In genomic region chr13:102708211-102708610, GRCh38 we compare ENCODE assay signal across 15 cellular contexts. TPM values are rescaled to one million over a fixed set of nuclear protein-coding genes. Genes with fewer than 3 reads are reported as not detected.
DNase-seq lines count a peak whose midpoint lies in the region; TF ChIP-seq lines count a peak whose summit lies in the region.
"Had no signal": no experiment of that assay in that cellular context is flagged by ENCODE, and none has a peak within 500 bp of the region (broad histone marks: within the 10 kb centered on the region; RNA-seq: fewer than 3 reads in every experiment).

No MANE protein-coding gene starts in this region.

- H3K9me3 ChIP-seq in GM23248 (ENCODE audit: low read depth) (no peaks in the 10 kb centered on the region), mesenchymal stem cell (ENCODE audit: control insufficient read depth, low read length) (no peaks in the 10 kb centered on the region), trophoblast cell (ENCODE audit: insufficient read depth, low read depth, low read length) (no peaks in the 10 kb centered on the region), Peyer's patch (peaks cover 0 to 4% (median 0%) of the 10 kb centered on the region in 4 donors), neuronal stem cell (replicated peaks in 1 of 2; ENCODE audit: control insufficient read depth in 2 of 2, insufficient read depth in 1 of 2, low read depth in 1 of 2, low read length in 2 of 2) (peaks cover 0 to 5% of the 10 kb centered on the region in 2 donors)
- H3K9me3 ChIP-seq: BE2C had no signal

- TF ChIP-seq CTCF in VCaP (conservative IDR thresholded peaks at IDR 0.05), result no peak
- TF ChIP-seq CTCF in Peyer's patch (IDR thresholded peaks at IDR 0.05), result no peak

- H2BK5ac ChIP-seq in mesenchymal stem cell (ENCODE audit: low read depth, low read length, poor library complexity, severe bottlenecking) (no peak overlapping the region), trophoblast cell (ENCODE audit: low read depth, low read length, poor library complexity) (no peak overlapping the region), neuronal stem cell (ENCODE audit: low read length) (no peak overlapping the region)

- H3K14ac ChIP-seq in mesenchymal stem cell (ENCODE audit: low read length in 2 of 2) (no peak overlapping the region), trophoblast cell (ENCODE audit: low read length) (no peak overlapping the region), neuronal stem cell (ENCODE audit: low read length) (no peak overlapping the region)

- H3K9ac ChIP-seq in GM23248 (peak overlapping the region; percentile 42; the same call in 1 of the 2 replicates), mesenchymal stem cell (ENCODE audit: low read length) (peak overlapping the region; percentile 28), trophoblast cell (ENCODE audit: low read length) (no peak overlapping the region), neuronal stem cell (ENCODE audit: low read depth, low read length, poor library complexity) (no peak overlapping the region)

- peak overlapping the region; percentile 76 for H3K4me2 ChIP-seq in GM23248 (ENCODE audit: unreplicated experiment)
- H3K4me2 ChIP-seq in mesenchymal stem cell (ENCODE audit: low read length, poor library complexity, severe bottlenecking), result no peak overlapping the region
- no peak overlapping the region for H3K4me2 ChIP-seq in trophoblast cell (ENCODE audit: low read length)
- no peak overlapping the region for H3K4me2 ChIP-seq in neuronal stem cell (ENCODE audit: insufficient read depth, low read length, poor library complexity, severe bottlenecking)

- no peak overlapping the region for H3K23ac ChIP-seq in mesenchymal stem cell (ENCODE audit: low read length in 2 of 2)
- no peak overlapping the region for H3K23ac ChIP-seq in trophoblast cell (ENCODE audit: low read length)
- H3K23ac ChIP-seq in neuronal stem cell (ENCODE audit: low read depth, low read length, poor library complexity), result no peak overlapping the region

- no peak for DNase-seq in GM23248
- no peak for DNase-seq in mesenchymal stem cell
- DNase-seq in trophoblast cell, result peak; percentile 56 to 79
- DNase-seq in G401 (ENCODE audit: low spot score), result no peak
- DNase-seq in Peyer's patch, result no peak
- no peak for DNase-seq in neuronal stem cell (ENCODE audit: low spot score)
- DNase-seq: BE2C, Karpas-422, NCI-H2081 treated with DMSO at 0.1 percent for 48 hours, NCI-H526, RPMI8226, SHP77 treated with DMSO at 0.1 percent for 48 hours had no signal

- no peaks in the 10 kb centered on the region for H3K9me2 ChIP-seq in GM23248 (ENCODE audit: insufficient read depth)

- peak overlapping the region; percentile 28 for H3K4me3 ChIP-seq in GM23248
- no peak overlapping the region for H3K4me3 ChIP-seq in mesenchymal stem cell (ENCODE audit: insufficient read depth in 1 of 2, low read depth in 1 of 2, low read length in 2 of 2)
- no peak overlapping the region for H3K4me3 ChIP-seq in trophoblast cell (ENCODE audit: low read depth, low read length)
- no peak overlapping the region for H3K4me3 ChIP-seq in Peyer's patch
- no peak overlapping the region for H3K4me3 ChIP-seq in neuronal stem cell (ENCODE audit: low read length in 2 of 2)

- H2BK120ac ChIP-seq in mesenchymal stem cell (ENCODE audit: low read depth, low read length) (no peak overlapping the region), trophoblast cell (ENCODE audit: insufficient read depth, low read length, poor library complexity) (no peak overlapping the region), neuronal stem cell (ENCODE audit: low read depth, low read length) (no peak overlapping the region)

- no peak for TF ChIP-seq POLR2A in Peyer's patch (IDR thresholded peaks at IDR 0.05)

- H2AFZ ChIP-seq in GM23248 (no peak overlapping the region), mesenchymal stem cell (ENCODE audit: low read depth, low read length) (no peak overlapping the region), trophoblast cell (ENCODE audit: insufficient read depth, low read length, poor library complexity) (no peak overlapping the region), neuronal stem cell (ENCODE audit: low read length) (no peak overlapping the region)

- no peak overlapping the region for H2BK15ac ChIP-seq in mesenchymal stem cell (ENCODE audit: low read depth, poor library complexity, severe bottlenecking)
- no peak overlapping the region for H2BK15ac ChIP-seq in neuronal stem cell (ENCODE audit: low read length)

- H3K4me1 ChIP-seq in GM23248 (ENCODE audit: insufficient read depth) (peaks cover 27% of the 10 kb centered on the region), mesenchymal stem cell (ENCODE audit: control insufficient read depth, insufficient read depth, low read depth, low read length) (peaks cover 9% of the 10 kb centered on the region), trophoblast cell (ENCODE audit: control insufficient read depth in 1 of 2, insufficient read depth in 2 of 2, low read length in 2 of 2) (peaks cover 2 to 9% of the 10 kb centered on the region in 2 experiments), Peyer's patch (no peaks in the 10 kb centered on the region), neuronal stem cell (ENCODE audit: control insufficient read depth in 2 of 2, insufficient read depth in 1 of 2, low read depth in 1 of 2, low read length in 2 of 2) (no peaks in the 10 kb centered on the region)
- H3K4me1 ChIP-seq: BE2C had no signal

- H3K79me2 ChIP-seq in GM23248 (ENCODE audit: insufficient read depth) (no peaks in the 10 kb centered on the region), trophoblast cell (ENCODE audit: control insufficient read depth, insufficient read depth, low read length, poor library complexity) (no peaks in the 10 kb centered on the region)

- H3K79me1 ChIP-seq in mesenchymal stem cell (replicated peaks; ENCODE audit: low read length, poor library complexity, severe bottlenecking), result no peaks in the 10 kb centered on the region
- peaks cover 3% of the 10 kb centered on the region for H3K79me1 ChIP-seq in trophoblast cell (ENCODE audit: low read length)
- no peaks in the 10 kb centered on the region for H3K79me1 ChIP-seq in neuronal stem cell (ENCODE audit: low read depth, low read length)

- H2AK5ac ChIP-seq in mesenchymal stem cell (ENCODE audit: low read length, severe bottlenecking), result no peak overlapping the region
- H2AK5ac ChIP-seq in trophoblast cell (ENCODE audit: low read length), result no peak overlapping the region
- no peak overlapping the region for H2AK5ac ChIP-seq in neuronal stem cell (ENCODE audit: low read depth, low read length)

- in situ Hi-C loops in GM23248 (cut with MboI), result no loop called here
- in situ Hi-C loops in G401 (cut with HindIII; ENCODE audit: low sequenced_read_pairs), result no loop called here

- H4K20me1 ChIP-seq in GM23248 (ENCODE audit: insufficient read depth), result no peaks in the 10 kb centered on the region

- H4K12ac ChIP-seq in trophoblast cell (ENCODE audit: low read depth, low read length), result no peak overlapping the region

- H3K27ac ChIP-seq in GM23248 (no peak overlapping the region), VCaP (0 out of 2 replicates have a peak overlapping the region, but pooled peaks have one; percentile 3), mesenchymal stem cell (ENCODE audit: low read length, poor library complexity, severe bottlenecking) (peak overlapping the region; percentile 33), trophoblast cell (ENCODE audit: low read depth, low read length) (no peak overlapping the region), Peyer's patch (no peak overlapping the region), neuronal stem cell (replicated peaks; ENCODE audit: low read length) (no peak overlapping the region)

- H3K27me3 ChIP-seq in GM23248 (replicated peaks; ENCODE audit: insufficient read depth), result no peaks in the 10 kb centered on the region
- no peaks in the 10 kb centered on the region for H3K27me3 ChIP-seq in mesenchymal stem cell (ENCODE audit: control insufficient read depth in 1 of 2, insufficient read depth in 1 of 2, low read length in 2 of 2)
- no peaks in the 10 kb centered on the region for H3K27me3 ChIP-seq in trophoblast cell (ENCODE audit: insufficient read depth, low read length)
- no peaks in the 10 kb centered on the region for H3K27me3 ChIP-seq in Peyer's patch
- no peaks in the 10 kb centered on the region for H3K27me3 ChIP-seq in neuronal stem cell (ENCODE audit: control insufficient read depth in 3 of 3, insufficient read depth in 3 of 3, low read depth in 1 of 3, low read length in 3 of 3)
- H3K27me3 ChIP-seq: BE2C had no signal

- H3F3A ChIP-seq in GM23248 (ENCODE audit: insufficient read depth), result peaks cover 20% of the 10 kb centered on the region

- H3K36me3 ChIP-seq in GM23248 (ENCODE audit: low read depth) (no peaks in the 10 kb centered on the region), mesenchymal stem cell (ENCODE audit: control insufficient read depth in 1 of 2, insufficient read depth in 2 of 2, low read depth in 1 of 2, low read length in 2 of 2) (no peaks in the 10 kb centered on the region), trophoblast cell (ENCODE audit: control insufficient read depth in 1 of 2, insufficient read depth in 2 of 2, low read length in 2 of 2) (no peaks in the 10 kb centered on the region), Peyer's patch (no peaks in the 10 kb centered on the region), neuronal stem cell (replicated peaks in 1 of 2; ENCODE audit: control insufficient read depth in 2 of 2, insufficient read depth in 2 of 2, low read length in 2 of 2) (no peaks in the 10 kb centered on the region)
- H3K36me3 ChIP-seq: BE2C had no signal

- H3K4ac ChIP-seq in mesenchymal stem cell (ENCODE audit: low read depth in 1 of 2, low read length in 2 of 2) (no peak overlapping the region), trophoblast cell (ENCODE audit: low read depth, low read length) (no peak overlapping the region), neuronal stem cell (ENCODE audit: low read length) (no peak overlapping the region)

- 34 to 35% methylated on average over 2 of the region's 2 CpGs for WGBS in GM23248 (ENCODE audit: low coverage in 1 of 2, low lambda C conversion rate in 2 of 2, missing lambda C conversion rate in 2 of 2), 2 experiments
- WGBS in mesenchymal stem cell, result 100% methylated on average over 1 of the region's 2 CpGs
- WGBS in trophoblast cell (ENCODE audit: extremely low coverage, insufficient coverage, insufficient read length), result no CpG with 5 or more reads among the region's 2 CpGs
- WGBS in neuronal stem cell (ENCODE audit: extremely low coverage in 2 of 2, insufficient read length in 2 of 2, insufficient replicate concordance in 1 of 2), 2 donors, result no CpG with 5 or more reads among the region's 2 CpGs

- no peak overlapping the region for H4K91ac ChIP-seq in mesenchymal stem cell (ENCODE audit: low read length)
- no peak overlapping the region for H4K91ac ChIP-seq in trophoblast cell (ENCODE audit: low read depth, low read length)
- no peak overlapping the region for H4K91ac ChIP-seq in neuronal stem cell (ENCODE audit: low read depth, low read length, poor library complexity)

- no peak overlapping the region for H4K8ac ChIP-seq in mesenchymal stem cell (ENCODE audit: low read length)
- H4K8ac ChIP-seq in trophoblast cell (ENCODE audit: low read depth, low read length), result no peak overlapping the region
- no peak overlapping the region for H4K8ac ChIP-seq in neuronal stem cell (ENCODE audit: low read depth, low read length)

- H2BK12ac ChIP-seq in mesenchymal stem cell (ENCODE audit: low read length in 2 of 2), result no peak overlapping the region
- H2BK12ac ChIP-seq in trophoblast cell (ENCODE audit: low read length), result no peak overlapping the region
- H2BK12ac ChIP-seq in neuronal stem cell (ENCODE audit: low read length), result no peak overlapping the region

- H3K18ac ChIP-seq in mesenchymal stem cell (ENCODE audit: low read depth in 1 of 2, low read length in 2 of 2) (peak overlapping the region in 1 of 2 experiments; percentile 33), trophoblast cell (ENCODE audit: low read length) (no peak overlapping the region), neuronal stem cell (ENCODE audit: low read length) (no peak overlapping the region)

RNA-seq across cellular contexts. Expression of gene METTL21C, which starts 13.4 kb away (rescaled TPM):
- total RNA-seq in GM23248 (2014; rRNA removed; shearing (Covaris generic)), result not detected in 2 replicates
- not detected in 2 replicates for polyA plus RNA-seq in GM23248 (2016; fragmentation: Nextera tagmentation; extraction: Ambion mirVana)
- polyA plus RNA-seq in mesenchymal stem cell (2013, experiment 1 of 2), result not detected
- polyA plus RNA-seq in mesenchymal stem cell (2013, experiment 2 of 2), result not detected
- polyA plus RNA-seq in trophoblast cell (2013), result 0.04 and 0.23 TPM in 2 replicates
- total RNA-seq in G401 (2014; rRNA removed; shearing (Covaris generic)), result not detected in 2 replicates
- not detected for total RNA-seq in Peyer's patch
- polyA plus RNA-seq in neuronal stem cell (2013, experiment 1 of 2), result not detected
- 0.04 TPM for polyA plus RNA-seq in neuronal stem cell (2013, experiment 2 of 2)
- total RNA-seq: H4, M059J had no signal

Comparison
In these comparisons a context has a peak if more than half of its experiments do, and no peak if none do; other contexts are left out.
1. DNase-seq: peak in trophoblast cell (2 of 2); none in GM23248 (single experiment), mesenchymal stem cell (single experiment), G401 (single experiment), Peyer's patch (0 of 3) and neuronal stem cell (single experiment).
2. H3K27ac ChIP-seq: peak in VCaP (single experiment) and mesenchymal stem cell (single experiment); none in GM23248 (single experiment), trophoblast cell (single experiment), Peyer's patch (0 of 4) and neuronal stem cell (single experiment).
3. H3K9ac ChIP-seq: peak in GM23248 (single experiment) and mesenchymal stem cell (single experiment); none in trophoblast cell (single experiment) and neuronal stem cell (single experiment).